ENCODE assay signal across 10 cellular contexts in genomic region chr15:78396976-78397375, GRCh38. TPM values are rescaled to one million over a fixed set of nuclear protein-coding genes. Genes with fewer than 3 reads are reported as not detected.
A peak's percentile ranks its signal among the peaks of the same experiment; 100 is the strongest.
DNase-seq lines count a peak whose midpoint lies in the region; FAIRE-seq and TF ChIP-seq lines count a peak whose summit lies in the region.
"Had no signal": no experiment of that assay in that cellular context is flagged by ENCODE, and none has a peak within 500 bp of the region (broad histone marks: within the 10 kb centered on the region; RNA-seq: fewer than 3 reads in every experiment).

No MANE protein-coding gene starts in this region.

- no peaks in the 10 kb centered on the region for H3K4me1 Mint-ChIP-seq in activated T-helper 2 cell treated with anti-CD3 and anti-CD28 coated beads, Interferon-gamma antibody, Interleukin-2, Interleukin-4, amounts not matched to agents 10 μg/mL and 5 μg/mL and 100 μg/mL, durations not matched to agents 14 hours and 24 hours and 36 hours (ENCODE audit: low read depth)
- peaks cover 5 to 18% of the 10 kb centered on the region in 2 donors for H3K4me1 Mint-ChIP-seq in immature natural killer cell

- H2AFZ ChIP-seq in fibroblast of lung (ENCODE audit: low read length), result no peak overlapping the region
- H2AFZ ChIP-seq in osteoblast (ENCODE audit: low read length), result no peak overlapping the region

- no peaks in the 10 kb centered on the region for H3K36me3 Mint-ChIP-seq in activated T-helper 2 cell treated with anti-CD3 and anti-CD28 coated beads, Interferon-gamma antibody, Interleukin-2, Interleukin-4, amounts not matched to agents 10 μg/mL and 5 μg/mL and 100 μg/mL, durations not matched to agents 14 hours and 24 hours and 36 hours (ENCODE audit: low read depth)
- no peaks in the 10 kb centered on the region for H3K36me3 Mint-ChIP-seq in immature natural killer cell

- peak; percentile 3 for TF ChIP-seq CTCF in D721Med (IDR thresholded peaks at IDR 0.05; ENCODE audit: insufficient read depth, missing control alignments)
- TF ChIP-seq CTCF in fibroblast of lung (conservative IDR thresholded peaks at IDR 0.05 in 1 of 2, IDR thresholded peaks at IDR 0.05 in 1 of 2; ENCODE audit: low read depth in 1 of 2, low read length in 2 of 2), result peak; percentile 38 to 46
- peak; percentile 47 for TF ChIP-seq CTCF in osteoblast (IDR thresholded peaks at IDR 0.05; ENCODE audit: extremely low read depth, low read depth, low read length)

- H4K20me1 ChIP-seq in fibroblast of lung (ENCODE audit: control insufficient read depth, extremely low read depth, insufficient read depth, low read length), result no peaks in the 10 kb centered on the region
- H4K20me1 ChIP-seq in osteoblast (ENCODE audit: insufficient read depth, low read length), result no peaks in the 10 kb centered on the region

- H3K27ac ChIP-seq in fibroblast of lung (ENCODE audit: insufficient read depth, low read length) (no peak overlapping the region), osteoblast (ENCODE audit: low read depth, low read length) (no peak overlapping the region)
- H3K27ac ChIP-seq: suprapubic skin had no signal

- no peak overlapping the region for H3K27ac Mint-ChIP-seq in activated T-helper 2 cell treated with anti-CD3 and anti-CD28 coated beads, Interferon-gamma antibody, Interleukin-2, Interleukin-4, amounts not matched to agents 10 μg/mL and 5 μg/mL and 100 μg/mL, durations not matched to agents 14 hours and 24 hours and 36 hours
- peak overlapping the region in 1 of 6 donors; percentile 11 for H3K27ac Mint-ChIP-seq in immature natural killer cell

- H3K9me3 ChIP-seq in fibroblast of lung (ENCODE audit: control insufficient read depth, insufficient read depth, low read depth, low read length) (no peaks in the 10 kb centered on the region), osteoblast (ENCODE audit: low read depth, low read length) (no peaks in the 10 kb centered on the region)
- H3K9me3 ChIP-seq: suprapubic skin had no signal

- no peak for DNase-seq in D721Med (ENCODE audit: insufficient read length, low spot score)
- peak; percentile 6 for DNase-seq in NCI-H69 (lab: John Stamatoyannopoulos, UW)
- peak in 1 of 2 donors; percentile 59 for DNase-seq in fibroblast of lung (ENCODE audit: low read depth in 2 of 2)
- no peak for DNase-seq in osteoblast (ENCODE audit: insufficient read length, low spot score, missing footprints)
- no peak for DNase-seq in activated T-helper 2 cell treated with anti-CD3 and anti-CD28 coated beads, Interferon-gamma antibody, Interleukin-2, Interleukin-4, amounts not matched to agents 10 μg/mL and 5 μg/mL and 100 μg/mL, durations not matched to agents 14 hours and 24 hours and 36 hours (ENCODE audit: low spot score)
- no peak for DNase-seq in NCI-H524 (lab: John Stamatoyannopoulos, UW)
- DNase-seq in immature natural killer cell, result no peak
- no peak for DNase-seq in HTR-8/SVneo (ENCODE audit: insufficient read length, low spot score)

- no peaks in the 10 kb centered on the region for H3K27me3 Mint-ChIP-seq in activated T-helper 2 cell treated with anti-CD3 and anti-CD28 coated beads, Interferon-gamma antibody, Interleukin-2, Interleukin-4, amounts not matched to agents 10 μg/mL and 5 μg/mL and 100 μg/mL, durations not matched to agents 14 hours and 24 hours and 36 hours (ENCODE audit: low read depth)
- H3K27me3 Mint-ChIP-seq in immature natural killer cell (ENCODE audit: low read depth in 3 of 3), result peaks cover 2 to 4% (median 3%) of the 10 kb centered on the region in 3 donors

- no peak overlapping the region for H3K4me3 Mint-ChIP-seq in activated T-helper 2 cell treated with anti-CD3 and anti-CD28 coated beads, Interferon-gamma antibody, Interleukin-2, Interleukin-4, amounts not matched to agents 10 μg/mL and 5 μg/mL and 100 μg/mL, durations not matched to agents 14 hours and 24 hours and 36 hours (ENCODE audit: low read depth)
- H3K4me3 Mint-ChIP-seq in immature natural killer cell, result no peak overlapping the region

- H3K4me2 ChIP-seq in fibroblast of lung (ENCODE audit: extremely low read depth, insufficient read depth, low read length), result no peak overlapping the region
- H3K4me2 ChIP-seq in osteoblast (ENCODE audit: insufficient read depth, low read length), result no peak overlapping the region

- H3K4me3 ChIP-seq in fibroblast of lung (replicated peaks in 1 of 4; ENCODE audit: control extremely low read depth in 1 of 4, insufficient read depth in 1 of 4, low read depth in 3 of 4, low read length in 4 of 4) (no peak overlapping the region), osteoblast (ENCODE audit: insufficient read depth, low read length) (no peak overlapping the region)
- H3K4me3 ChIP-seq: suprapubic skin had no signal

- intact Hi-C loops in activated T-helper 2 cell treated with anti-CD3 and anti-CD28 coated beads, Interferon-gamma antibody, Interleukin-2, Interleukin-4, amounts not matched to agents 10 μg/mL and 5 μg/mL and 100 μg/mL, durations not matched to agents 14 hours and 24 hours and 36 hours (cut with micrococcal nuclease), result no loop called here

- H3K9me3 Mint-ChIP-seq in activated T-helper 2 cell treated with anti-CD3 and anti-CD28 coated beads, Interferon-gamma antibody, Interleukin-2, Interleukin-4, amounts not matched to agents 10 μg/mL and 5 μg/mL and 100 μg/mL, durations not matched to agents 14 hours and 24 hours and 36 hours, result no peaks in the 10 kb centered on the region
- peaks cover 0 to 2% (median 0%) of the 10 kb centered on the region in 6 donors for H3K9me3 Mint-ChIP-seq in immature natural killer cell

- H3K4me1 ChIP-seq in fibroblast of lung (ENCODE audit: control insufficient read depth, extremely low read depth, insufficient read depth, low read length), result no peaks in the 10 kb centered on the region
- H3K4me1 ChIP-seq in osteoblast (ENCODE audit: insufficient read depth, low read length), result peaks cover 6% of the 10 kb centered on the region

- no peaks in the 10 kb centered on the region for H3K36me3 ChIP-seq in fibroblast of lung (ENCODE audit: control insufficient read depth, insufficient read depth, low read length)
- no peaks in the 10 kb centered on the region for H3K36me3 ChIP-seq in osteoblast (ENCODE audit: insufficient read depth, low read length)
- H3K36me3 ChIP-seq: suprapubic skin had no signal

- no peak overlapping the region for H3K9ac ChIP-seq in fibroblast of lung (ENCODE audit: insufficient read depth, low read length)

- FAIRE-seq in D721Med (lab: Jason Lieb, UNC), result no peak
- FAIRE-seq in HTR-8/SVneo (lab: Jason Lieb, UNC), result no peak
- FAIRE-seq: endometrium had no signal

- H3K27me3 ChIP-seq in fibroblast of lung (ENCODE audit: control insufficient read depth, insufficient read depth, low read length) (peaks cover 15% of the 10 kb centered on the region), osteoblast (ENCODE audit: insufficient read depth, low read length) (peaks cover 46% of the 10 kb centered on the region)
- H3K27me3 ChIP-seq: suprapubic skin had no signal

- H3K79me2 ChIP-seq in fibroblast of lung (ENCODE audit: control insufficient read depth, insufficient read depth, low read length) (no peaks in the 10 kb centered on the region), osteoblast (ENCODE audit: insufficient read depth, low read length) (no peaks in the 10 kb centered on the region)

RNA-seq across cellular contexts. Expression of gene IREB2, which starts 41.0 kb away (rescaled TPM):
- total RNA-seq in fibroblast of lung (19.0 and 20.3 TPM in 2 replicates), osteoblast (26.8 and 27.1 TPM in 2 replicates)
- polyA plus RNA-seq in fibroblast of lung (24.6 and 30.6 TPM in 2 replicates), immature natural killer cell (10 to 100 TPM; 10.5 to 30.5 (median 13.8) TPM)
- 16.1 and 19.2 TPM in 2 replicates for polyA plus RNA-seq in fibroblast of lung (2012)
- 16.6 and 31.3 TPM in 2 replicates for polyA minus RNA-seq in fibroblast of lung (ENCODE audit: low replicate concordance)
- 97.8 and 101 TPM in 2 replicates for total RNA-seq in activated T-helper 2 cell treated with anti-CD3 and anti-CD28 coated beads, Interferon-gamma antibody, Interleukin-2, Interleukin-4, amounts not matched to agents 10 μg/mL and 5 μg/mL and 100 μg/mL, durations not matched to agents 14 hours and 24 hours and 36 hours

RNA-seq across cellular contexts. Expression of gene CRABP1, which starts 56.8 kb away (rescaled TPM):
- not detected in 2 replicates for total RNA-seq in fibroblast of lung
- polyA plus RNA-seq in fibroblast of lung, result not detected in 2 replicates
- not detected in 2 replicates for polyA plus RNA-seq in fibroblast of lung (2012)
- not detected in 2 replicates for polyA minus RNA-seq in fibroblast of lung (ENCODE audit: low replicate concordance)
- total RNA-seq in osteoblast, result not detected in 2 replicates
- 0.57 TPM in 1 of 2 replicates, not detected in the other for total RNA-seq in activated T-helper 2 cell treated with anti-CD3 and anti-CD28 coated beads, Interferon-gamma antibody, Interleukin-2, Interleukin-4, amounts not matched to agents 10 μg/mL and 5 μg/mL and 100 μg/mL, durations not matched to agents 14 hours and 24 hours and 36 hours
- not detected for polyA plus RNA-seq in immature natural killer cell
